In the genomic region with DNA sequence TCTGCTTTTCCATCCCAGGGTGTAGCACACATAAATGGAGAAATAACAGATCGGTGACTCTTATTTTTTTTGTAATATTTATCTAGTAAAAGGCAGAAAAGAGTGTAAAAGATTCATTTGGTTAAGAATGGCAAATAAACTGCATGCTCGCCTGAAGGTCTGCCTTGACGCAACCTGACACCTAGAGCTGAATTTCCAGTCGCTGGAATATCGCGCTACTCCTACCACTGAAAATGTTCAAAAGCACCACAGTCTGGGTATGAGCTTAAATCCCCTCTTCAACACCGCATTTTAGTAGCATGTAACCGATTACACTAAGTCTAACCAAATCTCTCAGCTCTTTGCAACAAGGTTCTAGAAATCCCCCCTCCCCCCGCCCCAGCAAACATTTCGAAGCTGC, we compare ENCODE assay signal across 14 cellular contexts. TPM values are rescaled to one million over a fixed set of nuclear protein-coding genes. Genes with fewer than 3 reads are reported as not detected.
DNase-seq lines count a peak whose midpoint lies in the region; FAIRE-seq and TF ChIP-seq lines count a peak whose summit lies in the region.
"Had no signal": no experiment of that assay in that cellular context is flagged by ENCODE, and none has a peak within 500 bp of the region (broad histone marks: within the 10 kb centered on the region; RNA-seq: fewer than 3 reads in every experiment).

No MANE protein-coding gene starts in this region.

- H2BK15ac ChIP-seq in H1 (ENCODE audit: low read length) = no peak overlapping the region

- H3K9me3 ChIP-seq in H1 (ENCODE audit: insufficient read depth in 2 of 2, low read depth in 1 of 2, low read length in 1 of 2) (no peaks in the 10 kb centered on the region), muscle layer of duodenum (ENCODE audit: control insufficient read depth in 1 of 2, low read length in 2 of 2) (no peaks in the 10 kb centered on the region), stomach smooth muscle (ENCODE audit: control insufficient read depth in 2 of 2, low read length in 2 of 2) (no peaks in the 10 kb centered on the region), Karpas-422 (ENCODE audit: low read length) (no peaks in the 10 kb centered on the region; the same call in 1 of the 2 replicates), colonic mucosa (no peaks in the 10 kb centered on the region)

- no peak overlapping the region for H4K5ac ChIP-seq in H1 (ENCODE audit: insufficient read length, low read depth, low read length)

- H3K14ac ChIP-seq in H1 (ENCODE audit: insufficient read length) = no peak overlapping the region

- H3K4me3 Mint-ChIP-seq in IgD-negative memory B cell = peak overlapping the region in 3 of 4 donors; percentile 4 to 79 (median 74)
- H3K4me3 Mint-ChIP-seq: activated CD8-positive, alpha-beta memory T cell treated with anti-CD3 and anti-CD28 coated beads, Interleukin-2, amount 10 ng/mL, durations not matched to agents 7 days and 5 days had no signal

- peaks cover 0 to 2% (median 0%) of the 10 kb centered on the region in 3 donors for H3K9me3 Mint-ChIP-seq in IgD-negative memory B cell

- no peak overlapping the region for H3K4ac ChIP-seq in H1 (replicated peaks; ENCODE audit: insufficient read length, low read depth, low read length)

- POLR2A ChIA-PET in H1 (lab: Charles Lee; ENCODE audit: partially characterized antibody) = interaction anchor here (0.6 kb wide), 4 partner anchors 11 to 493 kb away, joined by 3 to 4 read pairs (median 3); no protein-coding TSS in a partner anchor

- intact Hi-C loops in colonic mucosa (cut with DNase I) = no loop called here

- no peak for TF ChIP-seq EP300 in H1 (IDR thresholded peaks at IDR 0.05; ENCODE audit: borderline replicate concordance in 1 of 2, low read depth in 2 of 2, low read length in 2 of 2)

- H2AFZ ChIP-seq in H1 (ENCODE audit: low read length) (no peak overlapping the region), Karpas-422 (ENCODE audit: low read length) (no peak overlapping the region)

- CTCF ChIA-PET in H1 (lab: Charles Lee; ENCODE audit: partially characterized antibody) = interaction anchor here (0.6 to 1.7 kb wide), 2 partner anchors 12 to 19 kb away, joined by 3 to 5 read pairs; no protein-coding TSS in a partner anchor

- H4K20me1 ChIP-seq in H1 (replicated peaks in 1 of 2; ENCODE audit: control insufficient read depth in 1 of 2, insufficient read depth in 2 of 2, low read length in 2 of 2) (peaks cover 0 to 2% of the 10 kb centered on the region in 2 experiments), Karpas-422 (ENCODE audit: insufficient read depth, low read depth, low read length) (no peaks in the 10 kb centered on the region)

- no peak overlapping the region for H2BK12ac ChIP-seq in H1 (ENCODE audit: low read depth, low read length)

- peaks cover 14% of the 10 kb centered on the region for H3K27me3 Mint-ChIP-seq in IgD-negative memory B cell

- DNase-seq in H1 (ENCODE audit: low read depth in 1 of 2, low spot score in 2 of 2) = no peak
- no peak for DNase-seq in foreskin melanocyte
- DNase-seq in Karpas-422 = no peak
- DNase-seq in NCI-H1092 (lab: John Stamatoyannopoulos, UW) = no peak
- DNase-seq in colonic mucosa = no peak
- DNase-seq: activated CD8-positive, alpha-beta memory T cell treated with anti-CD3 and anti-CD28 coated beads, Interleukin-2, amount 10 ng/mL, durations not matched to agents 7 days and 5 days; activated naive CD4-positive, alpha-beta T cell treated with anti-CD3 and anti-CD28 coated beads, Interleukin-2, amount 50 U/mL, for 16 hours; EL; naive thymus-derived CD4-positive, alpha-beta T cell; NCI-H2107; NK-92 treated with Interleukin-12 subunit alpha and Interleukin-12 subunit beta, amount 100 ng/mL, for 24 hours had no signal

- TF ChIP-seq CTCF in H1 (IDR thresholded peaks at IDR 0.05; ENCODE audit: control extremely low read depth in 1 of 3, insufficient read depth in 1 of 3, low read depth in 1 of 3, low read length in 3 of 3) (no peak), colonic mucosa (IDR thresholded peaks at IDR 0.05) (no peak)

- TF ChIP-seq POLR2A in H1 (IDR thresholded peaks at IDR 0.05; ENCODE audit: control extremely low read depth in 1 of 2, low read depth in 2 of 2, low read length in 2 of 2) = no peak

- no peak overlapping the region for H3K27ac ChIP-seq in H1 (ENCODE audit: low read depth, low read length)
- no peak overlapping the region for H3K27ac ChIP-seq in muscle layer of duodenum (ENCODE audit: low read length)
- no peak overlapping the region for H3K27ac ChIP-seq in stomach smooth muscle (ENCODE audit: low read length)
- no peak overlapping the region for H3K27ac ChIP-seq in Karpas-422 (ENCODE audit: low read length)
- no peak overlapping the region for H3K27ac ChIP-seq in colonic mucosa

- H3K9me2 ChIP-seq in Karpas-422 (replicated peaks; ENCODE audit: insufficient read depth, low read length) = no peaks in the 10 kb centered on the region

- peaks cover 0 to 28% of the 10 kb centered on the region in 2 experiments; a peak in 2 of 4 replicates for H3K79me2 ChIP-seq in H1 (ENCODE audit: control insufficient read depth in 1 of 2, insufficient read depth in 2 of 2, low read length in 2 of 2)
- no peaks in the 10 kb centered on the region for H3K79me2 ChIP-seq in Karpas-422 (ENCODE audit: low read length)

- H3K4me1 Mint-ChIP-seq in IgD-negative memory B cell = peaks cover 0 to 5% (median 0%) of the 10 kb centered on the region in 3 donors
- H3K4me1 Mint-ChIP-seq: activated CD8-positive, alpha-beta memory T cell treated with anti-CD3 and anti-CD28 coated beads, Interleukin-2, amount 10 ng/mL, durations not matched to agents 7 days and 5 days; naive thymus-derived CD4-positive, alpha-beta T cell had no signal

- no peak overlapping the region for H2AK5ac ChIP-seq in H1 (ENCODE audit: low read depth, low read length)

- no peaks in the 10 kb centered on the region for H3K36me3 Mint-ChIP-seq in IgD-negative memory B cell
- H3K36me3 Mint-ChIP-seq: activated CD8-positive, alpha-beta memory T cell treated with anti-CD3 and anti-CD28 coated beads, Interleukin-2, amount 10 ng/mL, durations not matched to agents 7 days and 5 days had no signal

- 0% methylated on average over 9 of the region's 10 CpGs; no CpG with 5 or more reads in 1 of the 2 experiments for WGBS in H1 (ENCODE audit: extremely low coverage in 1 of 2, insufficient coverage in 1 of 2, insufficient read length in 1 of 2, insufficient replicate concordance in 2 of 2, low coverage in 1 of 2, low lambda C conversion rate in 2 of 2, missing lambda C conversion rate in 1 of 2), 2 experiments

- H3K27ac Mint-ChIP-seq in IgD-negative memory B cell = no peak overlapping the region
- H3K27ac Mint-ChIP-seq: activated CD8-positive, alpha-beta memory T cell treated with anti-CD3 and anti-CD28 coated beads, Interleukin-2, amount 10 ng/mL, durations not matched to agents 7 days and 5 days; naive thymus-derived CD4-positive, alpha-beta T cell had no signal

- H4K8ac ChIP-seq in H1 (ENCODE audit: extremely low read depth, insufficient read depth, low read length) = no peak overlapping the region

- peak; percentile 42 for FAIRE-seq in H1 (lab: Jason Lieb, UNC)

- no peak for TF ChIP-seq RAD21 in H1 (IDR thresholded peaks at IDR 0.05 in 1 of 2, conservative IDR thresholded peaks at IDR 0.05 in 1 of 2; ENCODE audit: low read depth in 2 of 2, low read length in 2 of 2)

- no peak overlapping the region for H2BK20ac ChIP-seq in H1 (ENCODE audit: low read length)

- no peak overlapping the region for H4K91ac ChIP-seq in H1 (replicated peaks; ENCODE audit: insufficient read length, low read length)

- H3K23ac ChIP-seq in H1 (ENCODE audit: insufficient read length) = no peak overlapping the region

- no peak overlapping the region for H2BK120ac ChIP-seq in H1 (replicated peaks; ENCODE audit: low read depth, low read length)

- H3K27me3 ChIP-seq in H1 (replicated peaks in 1 of 4; ENCODE audit: control insufficient read depth in 3 of 4, extremely low read depth in 1 of 4, insufficient read depth in 3 of 4, low read length in 3 of 4) = no peaks in the 10 kb centered on the region
- no peaks in the 10 kb centered on the region for H3K27me3 ChIP-seq in muscle layer of duodenum (ENCODE audit: low read depth, low read length)
- no peaks in the 10 kb centered on the region for H3K27me3 ChIP-seq in stomach smooth muscle (ENCODE audit: control insufficient read depth in 1 of 2, insufficient read depth in 2 of 2, low read length in 2 of 2)
- no peaks in the 10 kb centered on the region for H3K27me3 ChIP-seq in Karpas-422 (ENCODE audit: low read length)
- H3K27me3 ChIP-seq in colonic mucosa = peaks cover 3% of the 10 kb centered on the region

- H3K18ac ChIP-seq in H1 (ENCODE audit: extremely low read depth, low read length) = no peak overlapping the region

- H3K79me1 ChIP-seq in H1 (ENCODE audit: low read depth, low read length) = no peaks in the 10 kb centered on the region

- H3K9ac ChIP-seq in H1 (replicated peaks in 1 of 4; ENCODE audit: extremely low read depth in 1 of 4, low read depth in 3 of 4, low read length in 3 of 4) = peak overlapping the region in 1 of 4 experiments; percentile 30; a peak in 2 of 7 replicates
- H3K9ac ChIP-seq in stomach smooth muscle (ENCODE audit: low read length in 2 of 2) = peak overlapping the region; percentile 46 to 58
- H3K9ac ChIP-seq in Karpas-422 (ENCODE audit: low read length) = no peak overlapping the region
- H3K9ac ChIP-seq in colonic mucosa (ENCODE audit: low read depth in 2 of 2, low read length in 2 of 2) = no peak overlapping the region

- H3K36me3 ChIP-seq in H1 (ENCODE audit: control insufficient read depth in 2 of 4, insufficient read depth in 4 of 4, low read length in 3 of 4) = peaks cover 0 to 14% (median 0%) of the 10 kb centered on the region in 4 experiments; a peak in 1 of 8 replicates
- H3K36me3 ChIP-seq in muscle layer of duodenum (ENCODE audit: control insufficient read depth in 1 of 2, insufficient read depth in 2 of 2, low read length in 2 of 2) = no peaks in the 10 kb centered on the region
- H3K36me3 ChIP-seq in stomach smooth muscle (ENCODE audit: control insufficient read depth in 2 of 2, insufficient read depth in 2 of 2, low read length in 2 of 2) = no peaks in the 10 kb centered on the region
- H3K36me3 ChIP-seq in Karpas-422 (ENCODE audit: insufficient read depth, low read length) = no peaks in the 10 kb centered on the region
- no peaks in the 10 kb centered on the region for H3K36me3 ChIP-seq in colonic mucosa

- peak overlapping the region; percentile 65 to 82 (median 72) for H3K4me3 ChIP-seq in H1 (ENCODE audit: extremely low read depth in 1 of 4, insufficient read depth in 2 of 4, low read depth in 3 of 4, low read length in 4 of 4)
- H3K4me3 ChIP-seq in muscle layer of duodenum (ENCODE audit: low read depth in 1 of 2, low read length in 2 of 2) = peak overlapping the region; percentile 33 to 69
- H3K4me3 ChIP-seq in stomach smooth muscle (ENCODE audit: low read length in 2 of 2) = peak overlapping the region; percentile 78
- H3K4me3 ChIP-seq in Karpas-422 (ENCODE audit: low read length) = no peak overlapping the region
- H3K4me3 ChIP-seq in colonic mucosa = no peak overlapping the region

- no peak overlapping the region for H3K56ac ChIP-seq in H1 (replicated peaks; ENCODE audit: insufficient read length, low read depth, low read length)

- H3K4me1 ChIP-seq in H1 (replicated peaks in 1 of 4; ENCODE audit: control insufficient read depth in 3 of 4, insufficient read depth in 4 of 4, low read length in 3 of 4) (no peaks in the 10 kb centered on the region; a peak in 3 of 7 replicates), muscle layer of duodenum (ENCODE audit: control insufficient read depth in 1 of 2, insufficient read depth in 2 of 2, low read length in 2 of 2) (peaks cover 0 to 8% of the 10 kb centered on the region in 2 donors), stomach smooth muscle (ENCODE audit: control insufficient read depth, insufficient read depth, low read length) (peaks cover 9% of the 10 kb centered on the region), Karpas-422 (ENCODE audit: low read length) (no peaks in the 10 kb centered on the region), colonic mucosa (no peaks in the 10 kb centered on the region)

- peak overlapping the region; percentile 88 to 99 for H3K4me2 ChIP-seq in H1 (ENCODE audit: insufficient read depth in 1 of 2, low read depth in 2 of 2, low read length in 2 of 2)
- H3K4me2 ChIP-seq in Karpas-422 (ENCODE audit: low read depth, low read length, poor library complexity, severe bottlenecking) = no peak overlapping the region

- H3K23me2 ChIP-seq in H1 (ENCODE audit: low read depth, low read length) = no peaks in the 10 kb centered on the region

- H2BK5ac ChIP-seq in H1 (ENCODE audit: low read depth, low read length) = no peak overlapping the region

RNA-seq across cellular contexts. Expression of a gene that starts 1.6 kb away (rescaled TPM):
- 0.29 TPM for polyA plus RNA-seq in IgD-negative memory B cell
- 34.7 and 36.1 TPM in 2 replicates for total RNA-seq in H1 (2021; fragmentation: NEBNext Ultra II Directional; extraction: Animal tissue kit (Norgen Biotek cat#: 25700))
- 6.6 and 10.1 TPM in 2 replicates for polyA plus RNA-seq in H1 (2011; rRNA removed)
- polyA plus RNA-seq in H1 (2011; cell fraction: cytosol; rRNA removed) = 15.8 TPM
- polyA plus RNA-seq in H1 (2011; cell fraction: nucleus; rRNA removed) = 5.2 TPM
- polyA plus RNA-seq in H1 (2012, experiment 1 of 2) = 13.5 to 14.4 TPM (median 13.9 TPM) in 4 replicates
- 4.2 TPM for polyA plus RNA-seq in H1 (2012, experiment 2 of 2)
- polyA plus RNA-seq in H1 (2013, experiment 1 of 2) = 35.6 TPM
- 37.0 TPM for polyA plus RNA-seq in H1 (2013, experiment 2 of 2)
- polyA minus RNA-seq in H1 (2011; rRNA and poly(A)+ RNA removed) = 8.3 and 9.3 TPM in 2 replicates
- polyA minus RNA-seq in H1 (2011; cell fraction: cytosol; rRNA and poly(A)+ RNA removed) = 7.6 TPM
- polyA minus RNA-seq in H1 (2011; cell fraction: nucleus; rRNA and poly(A)+ RNA removed) = 6.3 TPM
- total RNA-seq in Karpas-422 (2014; rRNA removed; shearing (Covaris generic); ENCODE audit: low replicate concordance) = not detected in 2 replicates
- 1 to 10 TPM; 1.6 to 2.1 TPM for total RNA-seq in colonic mucosa
- total RNA-seq: activated CD8-positive, alpha-beta memory T cell treated with anti-CD3 and anti-CD28 coated beads, Interleukin-2, amount 10 ng/mL, durations not matched to agents 7 days and 5 days; naive thymus-derived CD4-positive, alpha-beta T cell had no signal
- polyA plus RNA-seq: naive thymus-derived CD4-positive, alpha-beta T cell had no signal

Comparison
In these comparisons a context has a peak if more than half of its experiments do, and no peak if none do; other contexts are left out.
1. H3K4me3 ChIP-seq: peak in H1 (4 of 4), muscle layer of duodenum (2 of 2) and stomach smooth muscle (2 of 2); none in Karpas-422 (single experiment) and colonic mucosa (single experiment).
2. H3K9ac ChIP-seq: peak in stomach smooth muscle (2 of 2); none in Karpas-422 (single experiment) and colonic mucosa (0 of 2).
3. RNA of a gene that starts 1.6 kb away (total RNA-seq): 34.7 to 36.1 TPM in H1; 1.6 to 2.1 TPM in colonic mucosa and not detected in Karpas-422; every median in the first group is over 10 times any median in the second.